In genomic region chr1:149848340-149848771, GRCh38 we compare ENCODE assay signal across 10 cellular contexts. TPM values are rescaled to one million over a fixed set of nuclear protein-coding genes. Genes with fewer than 3 reads are reported as not detected.
DNase-seq lines count a peak whose midpoint lies in the region; ATAC-seq, FAIRE-seq and TF ChIP-seq lines count a peak whose summit lies in the region.
"Had no signal": no experiment of that assay in that cellular context is flagged by ENCODE, and none has a peak within 500 bp of the region (broad histone marks: within the 10 kb centered on the region; RNA-seq: fewer than 3 reads in every experiment).

No MANE protein-coding gene starts in this region.

- H3K4me3 Mint-ChIP-seq in nephron progenitor cell, result peak overlapping the region; percentile 94

- no peaks in the 10 kb centered on the region for H3K27me3 Mint-ChIP-seq in nephron progenitor cell (ENCODE audit: low read depth, poor library complexity)

- no peaks in the 10 kb centered on the region for H3K9me3 ChIP-seq in MG63

- no peak for FAIRE-seq in GM12892 (lab: Jason Lieb, UNC)

- peaks cover 65% of the 10 kb centered on the region for H3K4me1 Mint-ChIP-seq in nephron progenitor cell

- H3K9me3 Mint-ChIP-seq in nephron progenitor cell, result no peaks in the 10 kb centered on the region

- no peak for TF ChIP-seq CTCF in nephron progenitor cell (IDR thresholded peaks at IDR 0.05)

- peak; percentile 32 for DNase-seq in ELR (ENCODE audit: low read depth)
- peak; percentile 15 for DNase-seq in MG63
- DNase-seq in cerebellum (ENCODE audit: low spot score), result peak; percentile 21
- no peak for DNase-seq in nephron progenitor cell
- DNase-seq in GM12892 (ENCODE audit: insufficient read length), result no peak
- DNase-seq in 8988T, result no peak
- DNase-seq in COR-L47 (lab: John Stamatoyannopoulos, UW), result no peak
- DNase-seq: activated gamma-delta T cell treated with Interleukin-2 at 50 U/mL for 16 hours, NCI-H146 had no signal

- H3K27ac Mint-ChIP-seq in nephron progenitor cell, result peak overlapping the region; percentile 99

- no peak overlapping the region; the same call in 1 of the 2 replicates for H3K4me3 ChIP-seq in MG63

- no peak for TF ChIP-seq POLR2A in GM12892 (IDR thresholded peaks at IDR 0.05; ENCODE audit: low read depth, low read length)

- H3K27me3 ChIP-seq in MG63, result no peaks in the 10 kb centered on the region

- H3K36me3 Mint-ChIP-seq in nephron progenitor cell (ENCODE audit: low read depth), result no peaks in the 10 kb centered on the region

- H3K36me3 ChIP-seq in MG63, result peaks cover 29% of the 10 kb centered on the region

- ATAC-seq in GM21717 (IDR thresholded peaks at IDR 0.05; ENCODE audit: unreplicated experiment), result no peak

RNA-seq across cellular contexts. Expression of gene BOLA1, which starts 51.0 kb away (rescaled TPM):
- 9.5 and 33.3 TPM in 2 replicates for total RNA-seq in MG63 (2014; rRNA removed; shearing (Covaris generic); ENCODE audit: low replicate concordance)
- 6.5 TPM for total RNA-seq in cerebellum
- 16.0 TPM for polyA plus RNA-seq in GM12892 (2012; ENCODE audit: missing spikeins)

Comparison
In these comparisons a context has a peak if more than half of its experiments do, and no peak if none do; other contexts are left out.
1. DNase-seq: peak in ELR (single experiment), MG63 (single experiment) and cerebellum (single experiment); none in nephron progenitor cell (single experiment), GM12892 (single experiment), 8988T (single experiment) and COR-L47 (single experiment).